In genomic region chr11:22666700-22667439, GRCh38 we compare ENCODE assay signal across 8 cellular contexts. TPM values are rescaled to one million over a fixed set of nuclear protein-coding genes. Genes with fewer than 3 reads are reported as not detected.
DNase-seq lines count a peak whose midpoint lies in the region; ATAC-seq, FAIRE-seq and TF ChIP-seq lines count a peak whose summit lies in the region.

No MANE protein-coding gene starts in this region.

- intact Hi-C loops in right cardiac atrium (cut with DNase I): no loop called here

- DNase-seq in AG04450 (ENCODE audit: low read depth, low spot score) (no peak), right cardiac atrium (peak; percentile 61 to 85 (median 76)), HTR-8/SVneo (ENCODE audit: insufficient read length, low spot score) (no peak), GF-D8 (lab: John Stamatoyannopoulos, UW) (no peak)
- DNase-seq in activated naive CD4-positive, alpha-beta T cell treated with anti-CD3 and anti-CD28 coated beads, Interleukin-2, amount 50 U/mL, for 72 hours (ENCODE audit: low spot score in 2 of 2): peak in 1 of 2 donors; percentile 32

- no peak overlapping the region for H3K27ac Mint-ChIP-seq in activated naive CD4-positive, alpha-beta T cell treated with anti-CD3 and anti-CD28 coated beads, Interleukin-2, amount 50 U/mL, for 72 hours

- H3K9me3 Mint-ChIP-seq in activated naive CD4-positive, alpha-beta T cell treated with anti-CD3 and anti-CD28 coated beads, Interleukin-2, amount 50 U/mL, for 72 hours: no peaks in the 10 kb centered on the region

- no peak for FAIRE-seq in HTR-8/SVneo (lab: Jason Lieb, UNC)

- ATAC-seq in HG03457 (IDR thresholded peaks at IDR 0.05; ENCODE audit: unreplicated experiment) (peak; percentile 40), right cardiac atrium (peak; percentile 96 to 97)
- ATAC-seq in activated naive CD4-positive, alpha-beta T cell treated with anti-CD3 and anti-CD28 coated beads, Interleukin-2, amount 50 U/mL, for 72 hours: peak; percentile 57 to 79

- POLR2A ChIA-PET in AG04450 (lab: Yijun Ruan, JAX): no interaction called here

- peak overlapping the region; percentile 41 for H3K4me3 ChIP-seq in AG04450 (ENCODE audit: low read depth, low read length)
- H3K4me3 ChIP-seq in right cardiac atrium (ENCODE audit: low read length): peak overlapping the region; percentile 44
- H3K4me3 ChIP-seq in rectal smooth muscle tissue (ENCODE audit: low read length): peak overlapping the region; percentile 44

- TF ChIP-seq CTCF in AG04450 (IDR thresholded peaks at IDR 0.05; ENCODE audit: low read depth, low read length): no peak

- peaks cover 0 to 7% of the 10 kb centered on the region in 2 donors for H3K36me3 Mint-ChIP-seq in activated naive CD4-positive, alpha-beta T cell treated with anti-CD3 and anti-CD28 coated beads, Interleukin-2, amount 50 U/mL, for 72 hours

- H3K27ac ChIP-seq in AG04450 (ENCODE audit: low read depth, low read length) (no peak overlapping the region), right cardiac atrium (ENCODE audit: low read length) (peak overlapping the region; percentile 55), rectal smooth muscle tissue (ENCODE audit: low read depth, low read length) (no peak overlapping the region)

- peak; percentile 37 for TF ChIP-seq POLR2A in GM19099 (IDR thresholded peaks at IDR 0.05; ENCODE audit: extremely low read depth, insufficient read length, low read depth)

- H3K4me1 ChIP-seq in right cardiac atrium (ENCODE audit: control insufficient read depth, insufficient read depth, low read length) (no peaks in the 10 kb centered on the region), rectal smooth muscle tissue (ENCODE audit: control insufficient read depth, insufficient read depth, low read length) (no peaks in the 10 kb centered on the region)

- 2% methylated on average over 40 of the region's 40 CpGs for WGBS in right cardiac atrium

- H3K9me3 ChIP-seq in AG04450 (ENCODE audit: control insufficient read depth, insufficient read depth, low read length): no peaks in the 10 kb centered on the region
- H3K9me3 ChIP-seq in right cardiac atrium (ENCODE audit: control insufficient read depth, low read length): no peaks in the 10 kb centered on the region

- H3K27me3 ChIP-seq in AG04450 (ENCODE audit: control insufficient read depth, insufficient read depth, low read length) (peaks cover 27% of the 10 kb centered on the region), right cardiac atrium (ENCODE audit: control insufficient read depth, insufficient read depth) (no peaks in the 10 kb centered on the region), rectal smooth muscle tissue (ENCODE audit: control insufficient read depth, insufficient read depth, low read length) (no peaks in the 10 kb centered on the region)

- CTCF ChIA-PET in AG04450 (lab: Charles Lee): interaction anchor here (1.0 kb wide), 1 partner anchor 120 kb away, joined by 3 read pairs; no protein-coding TSS in a partner anchor

- no peaks in the 10 kb centered on the region for H3K36me3 ChIP-seq in rectal smooth muscle tissue (ENCODE audit: control insufficient read depth, insufficient read depth, low read length)

- no peak overlapping the region for H3K9ac ChIP-seq in rectal smooth muscle tissue (ENCODE audit: low read length)

RNA-seq across cellular contexts. Expression of gene GAS2, which starts 0.5 kb away (rescaled TPM):
- polyA plus RNA-seq in AG04450 (2011; rRNA removed) (0.32 and 0.67 TPM in 2 replicates), right cardiac atrium (1.9 TPM)
- polyA minus RNA-seq in AG04450 (2011; rRNA and poly(A)+ RNA removed): 0.37 and 0.70 TPM in 2 replicates
- total RNA-seq in activated naive CD4-positive, alpha-beta T cell treated with anti-CD3 and anti-CD28 coated beads, Interleukin-2, amount 50 U/mL, for 72 hours: 1 to 10 TPM; 2.0 to 3.2 TPM
- total RNA-seq in right cardiac atrium: 10 to 100 TPM in 2 of 4 donors, 1 to 10 TPM in 2; 6.6 to 12.3 (median 9.8) TPM

RNA-seq across cellular contexts. Expression of gene FANCF, which starts 41.2 kb away (rescaled TPM):
- polyA plus RNA-seq in AG04450 (2011; rRNA removed) (5.6 and 6.4 TPM in 2 replicates), right cardiac atrium (3.8 TPM)
- polyA minus RNA-seq in AG04450 (2011; rRNA and poly(A)+ RNA removed): 3.3 and 4.4 TPM in 2 replicates
- 10 to 100 TPM in 1 of 2 donors, 1 to 10 TPM in 1; 5.1 to 13.8 TPM for total RNA-seq in activated naive CD4-positive, alpha-beta T cell treated with anti-CD3 and anti-CD28 coated beads, Interleukin-2, amount 50 U/mL, for 72 hours
- 1 to 10 TPM; 4.1 to 7.1 (median 6.3) TPM for total RNA-seq in right cardiac atrium

Comparison
In these comparisons a context has a peak if more than half of its experiments do, and no peak if none do; other contexts are left out.
1. DNase-seq: peak in right cardiac atrium (3 of 3); none in AG04450 (single experiment), HTR-8/SVneo (single experiment) and GF-D8 (single experiment).
2. ATAC-seq: peak in every context shown above with its lines; median percentile 96 in right cardiac atrium; 68 in activated naive CD4-positive, alpha-beta T cell treated with anti-CD3 and anti-CD28 coated beads, Interleukin-2, amount 50 U/mL, for 72 hours; 40 in HG03457.
3. Peak in every context shown above with its lines, with median percentiles within 50 percentile points of each other: H3K4me3 ChIP-seq.